ENCODE assay signal across 20 cellular contexts in genomic region chr6:157732007-157732406, GRCh38.
DNase-seq lines count a peak whose midpoint lies in the region; ATAC-seq and TF ChIP-seq lines count a peak whose summit lies in the region.
"Had no signal": no experiment of that assay in that cellular context is flagged by ENCODE, and none has a peak within 500 bp of the region (broad histone marks: within the 10 kb centered on the region; RNA-seq: fewer than 3 reads in every experiment).

No MANE protein-coding gene starts in this region.

- H3K27me3 Mint-ChIP-seq in activated naive CD4-positive, alpha-beta T cell treated with anti-CD3 and anti-CD28 coated beads, Interleukin-2, amount 50 U/mL, for 24 hours = no peaks in the 10 kb centered on the region
- peaks cover 19% of the 10 kb centered on the region for H3K27me3 Mint-ChIP-seq in activated naive CD4-positive, alpha-beta T cell treated with anti-CD3 and anti-CD28 coated beads, Interleukin-2, amount 10 ng/mL, durations not matched to agents 7 days and 5 days

- peaks cover 3% of the 10 kb centered on the region; the same call in 1 of the 2 replicates for H3K4me1 ChIP-seq in SJCRH30
- H3K4me1 ChIP-seq in upper lobe of right lung = no peaks in the 10 kb centered on the region

- no peaks in the 10 kb centered on the region; the same call in 1 of the 2 replicates for H3K9me3 ChIP-seq in SJCRH30 (replicated peaks)
- no peaks in the 10 kb centered on the region for H3K9me3 ChIP-seq in upper lobe of right lung
- H3K9me3 ChIP-seq: BE2C had no signal

- H3K27me3 ChIP-seq in SJCRH30 = no peaks in the 10 kb centered on the region
- H3K27me3 ChIP-seq in upper lobe of right lung = no peaks in the 10 kb centered on the region
- H3K27me3 ChIP-seq: BE2C had no signal

- no peak for TF ChIP-seq CTCF in upper lobe of right lung (IDR thresholded peaks at IDR 0.05)

- no peak overlapping the region for H3K4me3 Mint-ChIP-seq in activated naive CD4-positive, alpha-beta T cell treated with anti-CD3 and anti-CD28 coated beads, Interleukin-2, amount 50 U/mL, for 24 hours
- no peak overlapping the region for H3K4me3 Mint-ChIP-seq in activated naive CD4-positive, alpha-beta T cell treated with anti-CD3 and anti-CD28 coated beads, Interleukin-2, amount 10 ng/mL, durations not matched to agents 7 days and 5 days
- H3K4me3 Mint-ChIP-seq: CD4-positive, CD25-positive, alpha-beta regulatory T cell had no signal

- H3K27ac ChIP-seq in SJCRH30 (no peak overlapping the region), upper lobe of right lung (no peak overlapping the region)
- H3K27ac ChIP-seq: GM23248, KMS-11 had no signal

- no peaks in the 10 kb centered on the region for H3K36me3 Mint-ChIP-seq in activated naive CD4-positive, alpha-beta T cell treated with anti-CD3 and anti-CD28 coated beads, Interleukin-2, amount 50 U/mL, for 24 hours
- H3K36me3 Mint-ChIP-seq in activated naive CD4-positive, alpha-beta T cell treated with anti-CD3 and anti-CD28 coated beads, Interleukin-2, amount 10 ng/mL, durations not matched to agents 7 days and 5 days = no peaks in the 10 kb centered on the region
- H3K36me3 Mint-ChIP-seq: CD4-positive, CD25-positive, alpha-beta regulatory T cell had no signal

- H3K36me3 ChIP-seq in SJCRH30 (no peaks in the 10 kb centered on the region), upper lobe of right lung (no peaks in the 10 kb centered on the region)
- H3K36me3 ChIP-seq: BE2C had no signal

- intact Hi-C loops in upper lobe of right lung (cut with DNase I) = no loop called here

- H3K9me3 Mint-ChIP-seq in activated naive CD4-positive, alpha-beta T cell treated with anti-CD3 and anti-CD28 coated beads, Interleukin-2, amount 50 U/mL, for 24 hours = no peaks in the 10 kb centered on the region
- H3K9me3 Mint-ChIP-seq in activated naive CD4-positive, alpha-beta T cell treated with anti-CD3 and anti-CD28 coated beads, Interleukin-2, amount 10 ng/mL, durations not matched to agents 7 days and 5 days = no peaks in the 10 kb centered on the region

- no peaks in the 10 kb centered on the region for H3K4me1 Mint-ChIP-seq in activated naive CD4-positive, alpha-beta T cell treated with anti-CD3 and anti-CD28 coated beads, Interleukin-2, amount 50 U/mL, for 24 hours
- no peaks in the 10 kb centered on the region for H3K4me1 Mint-ChIP-seq in activated naive CD4-positive, alpha-beta T cell treated with anti-CD3 and anti-CD28 coated beads, Interleukin-2, amount 10 ng/mL, durations not matched to agents 7 days and 5 days
- H3K4me1 Mint-ChIP-seq: CD4-positive, CD25-positive, alpha-beta regulatory T cell had no signal

- H3K4me3 ChIP-seq in SJCRH30 (no peak overlapping the region), upper lobe of right lung (no peak overlapping the region)
- H3K4me3 ChIP-seq: GM23248 had no signal

- CTCF ChIA-PET in activated naive CD4-positive, alpha-beta T cell treated with anti-CD3 and anti-CD28 coated beads, Interleukin-2, amount 10 ng/mL, durations not matched to agents 7 days and 5 days (lab: Charles Lee) = no interaction called here

- peak overlapping the region; percentile 26 for H3K27ac Mint-ChIP-seq in activated naive CD4-positive, alpha-beta T cell treated with anti-CD3 and anti-CD28 coated beads, Interleukin-2, amount 50 U/mL, for 24 hours
- no peak overlapping the region for H3K27ac Mint-ChIP-seq in activated naive CD4-positive, alpha-beta T cell treated with anti-CD3 and anti-CD28 coated beads, Interleukin-2, amount 10 ng/mL, durations not matched to agents 7 days and 5 days

- no peak for ATAC-seq in upper lobe of right lung
- no peak for ATAC-seq in HG03135 (IDR thresholded peaks at IDR 0.05; ENCODE audit: unreplicated experiment)
- ATAC-seq in GM18511 (IDR thresholded peaks at IDR 0.05; ENCODE audit: unreplicated experiment) = no peak
- ATAC-seq: Right ventricle myocardium inferior had no signal

- no peak for DNase-seq in activated naive CD4-positive, alpha-beta T cell treated with anti-CD3 and anti-CD28 coated beads, Interleukin-2, amount 10 ng/mL, durations not matched to agents 7 days and 5 days
- DNase-seq in SJCRH30 = peak; percentile 17 to 47
- peak; percentile 72 for DNase-seq in iPS-NIHi7 (ENCODE audit: extremely low spot score)
- DNase-seq in upper lobe of right lung = peak; percentile 21
- no peak for DNase-seq in kidney tubule cell (ENCODE audit: low spot score)
- DNase-seq: BE2C; CD4-positive, CD25-positive, alpha-beta regulatory T cell; COR-L47; GDM1; GM23248; MV-4-11; NCI-H2081; NCI-H2171 treated with DMSO at 0.1 percent for 48 hours; NCI-H748 treated with DMSO at 0.1 percent for 48 hours; NK-92 treated with Interleukin-12 subunit alpha and Interleukin-12 subunit beta, amount 100 ng/mL, for 24 hours had no signal

Comparison
In these comparisons a context has a peak if more than half of its experiments do, and no peak if none do; other contexts are left out.
1. DNase-seq: peak in SJCRH30 (2 of 2), iPS-NIHi7 (single experiment) and upper lobe of right lung (single experiment); none in activated naive CD4-positive, alpha-beta T cell treated with anti-CD3 and anti-CD28 coated beads, Interleukin-2, amount 10 ng/mL, durations not matched to agents 7 days and 5 days (single experiment) and kidney tubule cell (single experiment).